In the genomic region with DNA sequence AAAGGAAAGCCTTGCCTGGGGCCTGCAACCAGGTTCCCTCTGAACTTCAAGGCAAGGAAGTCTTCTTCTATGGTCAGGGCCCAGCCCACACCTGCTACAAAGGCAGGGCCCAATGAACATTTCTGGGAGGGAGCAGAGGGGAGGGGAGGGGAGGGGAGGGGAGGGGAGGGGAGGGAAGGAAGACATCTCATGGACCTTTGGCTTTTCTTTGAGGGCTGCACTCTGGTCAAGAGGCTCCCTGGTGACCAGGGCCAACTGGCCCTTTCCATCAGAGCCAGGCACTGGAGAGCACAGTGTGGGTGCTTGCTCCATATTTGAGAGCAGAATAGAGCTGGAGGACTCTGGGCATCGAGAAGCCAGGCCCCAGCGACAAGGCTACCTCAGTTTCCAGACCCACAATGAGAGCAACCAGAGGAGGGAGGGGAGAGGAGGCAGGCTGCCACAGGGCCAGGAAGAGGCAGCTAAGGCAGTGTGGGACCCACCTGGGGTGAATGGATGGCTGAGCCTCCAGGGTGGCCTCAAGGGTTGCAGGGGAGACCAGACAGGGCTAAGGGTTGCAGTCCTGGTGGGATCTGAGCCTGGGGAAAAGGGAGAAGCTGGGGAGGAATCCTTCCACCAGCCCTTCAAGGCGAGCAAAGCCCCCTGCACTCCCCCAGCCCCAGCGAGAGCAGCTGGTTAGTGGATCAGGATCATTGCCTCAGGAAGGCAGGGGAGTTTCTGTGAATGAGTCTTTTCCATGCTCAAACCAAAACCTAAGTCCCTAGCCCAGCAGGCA, we compare ENCODE assay signal across 14 cellular contexts.
DNase-seq lines count a peak whose midpoint lies in the region; ATAC-seq and TF ChIP-seq lines count a peak whose summit lies in the region.
"Had no signal": no experiment of that assay in that cellular context is flagged by ENCODE, and none has a peak within 500 bp of the region (broad histone marks: within the 10 kb centered on the region; RNA-seq: fewer than 3 reads in every experiment).

No MANE protein-coding gene starts in this region.

- ATAC-seq in GM18907 (IDR thresholded peaks at IDR 0.05; ENCODE audit: unreplicated experiment) (no peak), upper lobe of left lung (ENCODE audit: low FRiP score in 2 of 2) (no peak), HG03039 (IDR thresholded peaks at IDR 0.05; ENCODE audit: unreplicated experiment) (no peak)
- ATAC-seq: activated naive CD4-positive, alpha-beta T cell treated with anti-CD3 and anti-CD28 coated beads, Interleukin-2, amount 50 U/mL, for 72 hours had no signal

- no peaks in the 10 kb centered on the region for H4K20me1 ChIP-seq in PC-9 (ENCODE audit: insufficient read depth)

- peak overlapping the region; percentile 99 for H3K27ac ChIP-seq in PC-9
- H3K27ac ChIP-seq in esophagus squamous epithelium, result peak overlapping the region; percentile 1 to 49 (median 42)
- H3K27ac ChIP-seq in rectal smooth muscle tissue (ENCODE audit: low read depth, low read length), result peak overlapping the region; percentile 78
- no peak overlapping the region for H3K27ac ChIP-seq in upper lobe of left lung

- no peaks in the 10 kb centered on the region for H3K36me3 ChIP-seq in PC-9 (ENCODE audit: low read depth)
- no peaks in the 10 kb centered on the region for H3K36me3 ChIP-seq in esophagus squamous epithelium
- no peaks in the 10 kb centered on the region for H3K36me3 ChIP-seq in rectal smooth muscle tissue (ENCODE audit: control insufficient read depth, insufficient read depth, low read length)
- no peaks in the 10 kb centered on the region for H3K36me3 ChIP-seq in upper lobe of left lung

- peaks cover 82% of the 10 kb centered on the region for H3K4me1 ChIP-seq in PC-9 (replicated peaks; ENCODE audit: insufficient read depth)
- H3K4me1 ChIP-seq in esophagus squamous epithelium, result peaks cover 15 to 59% (median 29%) of the 10 kb centered on the region in 3 donors
- H3K4me1 ChIP-seq in rectal smooth muscle tissue (ENCODE audit: control insufficient read depth, insufficient read depth, low read length), result peaks cover 31% of the 10 kb centered on the region
- peaks cover 0 to 5% (median 0%) of the 10 kb centered on the region in 4 donors for H3K4me1 ChIP-seq in upper lobe of left lung

- peak overlapping the region; percentile 36 for H3K9ac ChIP-seq in rectal smooth muscle tissue (ENCODE audit: low read length)

- DNase-seq in GDM1 (lab: John Stamatoyannopoulos, UW), result peak; percentile 1
- DNase-seq in PC-9, result no peak
- DNase-seq in esophagus squamous epithelium (lab: John Stamatoyannopoulos, UW), result no peak
- DNase-seq in KBM-7, result no peak
- DNase-seq in upper lobe of left lung, result no peak
- DNase-seq: cortex of kidney; NCI-H187; NCI-H774; stimulated activated CD4-positive, alpha-beta T cell treated with anti-CD3 and anti-CD28 coated beads, Interleukin-2, amount 100 ng/mL, for 48 hours; stimulated activated naive CD4-positive, alpha-beta T cell had no signal

- H2AFZ ChIP-seq in PC-9, result no peak overlapping the region

- H3K9me3 ChIP-seq in PC-9 (ENCODE audit: insufficient read depth, low read depth), result no peaks in the 10 kb centered on the region
- H3K9me3 ChIP-seq in esophagus squamous epithelium, result no peaks in the 10 kb centered on the region
- no peaks in the 10 kb centered on the region for H3K9me3 ChIP-seq in upper lobe of left lung

- H3K4me2 ChIP-seq in PC-9, result peak overlapping the region; percentile 77

- H3K79me2 ChIP-seq in PC-9 (ENCODE audit: low read depth), result peaks cover 25% of the 10 kb centered on the region

- TSS peak; percentile 83 for BruUV-seq in PC-9 (replicated peaks; lab: Mats Ljungman, UMichigan)

- 89% methylated on average over 3 of the region's 4 CpGs; no CpG with 5 or more reads in 1 of the 2 donors for WGBS in esophagus squamous epithelium, 2 donors
- 81 to 94% methylated on average over 2 to 4 of the region's 4 CpGs for WGBS in upper lobe of left lung, 2 donors

- in situ Hi-C loops in KBM-7 (cut with MboI; ENCODE audit: low pct_unique_long_range_greater_than_20kb, low sequenced_read_pairs), result no loop called here

- H3K27me3 ChIP-seq in PC-9 (ENCODE audit: insufficient read depth, low read depth) (no peaks in the 10 kb centered on the region), esophagus squamous epithelium (no peaks in the 10 kb centered on the region), rectal smooth muscle tissue (ENCODE audit: control insufficient read depth, insufficient read depth, low read length) (no peaks in the 10 kb centered on the region), upper lobe of left lung (no peaks in the 10 kb centered on the region)

- TF ChIP-seq CTCF in PC-9 (conservative IDR thresholded peaks at IDR 0.05), result no peak
- no peak for TF ChIP-seq CTCF in esophagus squamous epithelium (IDR thresholded peaks at IDR 0.05)
- TF ChIP-seq CTCF in upper lobe of left lung (IDR thresholded peaks at IDR 0.05), result no peak

- H3K4me3 ChIP-seq in PC-9, result peak overlapping the region; percentile 41; the same call in 1 of the 2 replicates
- no peak overlapping the region for H3K4me3 ChIP-seq in esophagus squamous epithelium
- no peak overlapping the region for H3K4me3 ChIP-seq in rectal smooth muscle tissue (ENCODE audit: low read length)
- no peak overlapping the region for H3K4me3 ChIP-seq in upper lobe of left lung

- CTCF ChIA-PET in PC-9 (lab: Charles Lee), result interaction anchor here (0.7 to 1.3 kb wide), 2 partner anchors 11 to 36 kb away, joined by 3 read pairs; no protein-coding TSS in a partner anchor

- no peak for TF ChIP-seq EP300 in upper lobe of left lung (IDR thresholded peaks at IDR 0.05)

- POLR2A ChIA-PET in PC-9 (lab: Charles Lee; ENCODE audit: unreplicated experiment), result interaction anchor here (0.5 to 0.6 kb wide), 4 partner anchors 15 to 431 kb away, joined by 3 to 8 read pairs (median 4); no protein-coding TSS in a partner anchor

- peaks cover 65% of the 10 kb centered on the region for H3F3A ChIP-seq in PC-9 (ENCODE audit: insufficient read depth, low read depth)

- TF ChIP-seq POLR2A in esophagus squamous epithelium (IDR thresholded peaks at IDR 0.05) (no peak), upper lobe of left lung (IDR thresholded peaks at IDR 0.05) (no peak)

- H3K9me2 ChIP-seq in PC-9 (ENCODE audit: insufficient read depth), result no peaks in the 10 kb centered on the region

- intact Hi-C loops in PC-9 (cut with micrococcal nuclease; ENCODE audit: unreplicated experiment), result loop anchor here (1.0 to 5.0 kb wide), 4 partner anchors 8 to 40 kb away; no protein-coding TSS in a partner anchor
- intact Hi-C loops in esophagus squamous epithelium (cut with DNase I), result no loop called here

Comparison
In these comparisons a context has a peak if more than half of its experiments do, and no peak if none do; other contexts are left out.
1. H3K27ac ChIP-seq: peak in PC-9 (single experiment), esophagus squamous epithelium (4 of 4) and rectal smooth muscle tissue (single experiment); none in upper lobe of left lung (0 of 4).